Comparison of ENCODE assay signal across 1 cellular context in the genomic region with DNA sequence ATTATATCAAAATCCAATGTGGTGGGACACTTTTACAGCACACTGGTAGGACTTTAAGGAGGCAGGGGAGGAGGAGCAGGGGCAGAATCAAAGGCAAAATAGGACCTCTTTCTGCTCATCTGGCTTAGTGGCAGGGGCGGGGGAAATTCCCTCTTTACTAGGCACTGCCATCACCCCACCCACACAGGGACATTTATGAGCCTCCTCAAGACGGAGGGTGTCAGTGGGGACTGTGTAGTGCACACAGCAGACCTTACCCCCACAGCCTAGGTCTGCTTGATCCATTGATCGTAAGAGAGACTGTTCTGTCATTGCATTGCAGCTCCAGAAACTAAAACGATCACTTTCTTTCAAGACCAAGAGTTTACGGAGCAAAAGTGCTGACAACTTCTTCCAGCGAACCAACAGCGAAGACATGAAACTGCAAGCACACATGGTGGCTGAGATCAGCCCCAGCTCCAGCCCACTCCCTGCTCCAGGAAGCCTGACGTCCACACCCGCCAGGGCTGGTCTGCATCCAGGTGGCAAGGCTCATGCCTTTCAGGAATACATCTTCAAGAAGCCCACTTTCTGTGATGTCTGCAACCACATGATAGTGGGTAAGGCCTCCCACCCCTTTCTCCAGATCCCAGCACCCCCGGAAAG.
TF ChIP-seq lines count a peak whose summit lies in the region.

No MANE protein-coding gene starts in this region.

TF ChIP-seq in GM23338, 12 proteins besides CTCF, POLR2A, EP300 and RAD21:
- TF ChIP-seq STAT1 (IDR thresholded peaks at IDR 0.05; ENCODE audit: unreplicated experiment) (no peak), ZNF331 (CRISPR knock-in tag; IDR thresholded peaks at IDR 0.05; ENCODE audit: low read depth) (no peak), EZH2 (IDR thresholded peaks at IDR 0.05; ENCODE audit: low read depth, unreplicated experiment) (no peak), CREB1 (CRISPR knock-in tag; IDR thresholded peaks at IDR 0.05; ENCODE audit: low read depth) (no peak), NANOG (IDR thresholded peaks at IDR 0.05; ENCODE audit: borderline replicate concordance) (no peak), POLR2AphosphoS5 (IDR thresholded peaks at IDR 0.05; ENCODE audit: low read depth) (no peak)
- TF ChIP-seq, protein P1, sequence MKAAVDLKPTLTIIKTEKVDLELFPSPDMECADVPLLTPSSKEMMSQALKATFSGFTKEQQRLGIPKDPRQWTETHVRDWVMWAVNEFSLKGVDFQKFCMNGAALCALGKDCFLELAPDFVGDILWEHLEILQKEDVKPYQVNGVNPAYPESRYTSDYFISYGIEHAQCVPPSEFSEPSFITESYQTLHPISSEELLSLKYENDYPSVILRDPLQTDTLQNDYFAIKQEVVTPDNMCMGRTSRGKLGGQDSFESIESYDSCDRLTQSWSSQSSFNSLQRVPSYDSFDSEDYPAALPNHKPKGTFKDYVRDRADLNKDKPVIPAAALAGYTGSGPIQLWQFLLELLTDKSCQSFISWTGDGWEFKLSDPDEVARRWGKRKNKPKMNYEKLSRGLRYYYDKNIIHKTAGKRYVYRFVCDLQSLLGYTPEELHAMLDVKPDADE (IDR thresholded peaks at IDR 0.05), result no peak
